32 cellular contexts compared by ENCODE assay signal in the genomic region with DNA sequence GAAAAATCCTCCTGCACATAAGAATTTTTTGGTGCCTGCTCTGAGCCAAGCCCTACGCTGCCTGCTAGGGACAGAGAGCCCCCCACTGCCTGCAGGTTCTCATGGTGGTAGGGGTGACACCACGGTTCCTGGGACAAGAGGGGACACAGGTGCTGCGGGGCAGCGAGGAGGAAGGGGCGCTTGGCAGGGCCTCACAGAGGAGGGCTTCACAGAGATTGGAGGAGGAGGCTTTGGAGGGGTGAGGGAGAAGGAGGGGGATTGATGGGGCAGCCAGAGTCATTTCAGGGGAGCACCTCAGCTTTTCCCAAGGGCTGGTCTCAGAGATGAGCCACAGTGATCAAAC. TPM values are rescaled to one million over a fixed set of nuclear protein-coding genes. Genes with fewer than 3 reads are reported as not detected.
DNase-seq lines count a peak whose midpoint lies in the region; ATAC-seq, FAIRE-seq and TF ChIP-seq lines count a peak whose summit lies in the region.
"Had no signal": no experiment of that assay in that cellular context is flagged by ENCODE, and none has a peak within 500 bp of the region (broad histone marks: within the 10 kb centered on the region; RNA-seq: fewer than 3 reads in every experiment).

No MANE protein-coding gene starts in this region.

- no peak overlapping the region for H2BK120ac ChIP-seq in mesendoderm (ENCODE audit: low read depth, low read length)

- H3K56ac ChIP-seq in mesendoderm (ENCODE audit: low read length) = peak overlapping the region; percentile 25

- H3K36me3 Mint-ChIP-seq in activated naive CD4-positive, alpha-beta T cell treated with anti-CD3 and anti-CD28 coated beads, Interleukin-2, amount 10 ng/mL, durations not matched to agents 7 days and 5 days = peaks cover 17% of the 10 kb centered on the region
- peaks cover 13% of the 10 kb centered on the region for H3K36me3 Mint-ChIP-seq in activated naive CD4-positive, alpha-beta T cell treated with anti-CD3 and anti-CD28 coated beads for 36 hours (ENCODE audit: low read depth)
- peaks cover 13% of the 10 kb centered on the region for H3K36me3 Mint-ChIP-seq in type B pancreatic cell

- no peaks in the 10 kb centered on the region for H3K79me1 ChIP-seq in mesendoderm (ENCODE audit: low read length)

- no peak overlapping the region for H3K23ac ChIP-seq in mesendoderm (ENCODE audit: low read length)

- no peaks in the 10 kb centered on the region for H3K9me3 ChIP-seq in HepG2 (ENCODE audit: low read length)
- H3K9me3 ChIP-seq: thoracic aorta had no signal

- no peak overlapping the region for H2BK5ac ChIP-seq in mesendoderm (ENCODE audit: low read length)

- H2AK5ac ChIP-seq in mesendoderm (ENCODE audit: low read length) = no peak overlapping the region

- H3K4me3 ChIP-seq in mesendoderm (ENCODE audit: low read length) (no peak overlapping the region), HepG2 (replicated peaks in 1 of 3; ENCODE audit: insufficient read depth in 1 of 3, low read depth in 2 of 3, low read length in 3 of 3) (no peak overlapping the region)
- H3K4me3 ChIP-seq: dorsolateral prefrontal cortex, GM12878, K562, SK-N-MC, thoracic aorta had no signal

- H4K8ac ChIP-seq in mesendoderm (ENCODE audit: low read depth, low read length) = no peak overlapping the region

- BruUV-seq in HepG2 (replicated peaks; lab: Mats Ljungman, UMichigan) = no TSS peak

- TF ChIP-seq EP300 in HepG2 (IDR thresholded peaks at IDR 0.05; ENCODE audit: low read depth in 2 of 2, low read length in 2 of 2) (no peak), HepG2 (CRISPR knock-in tag; IDR thresholded peaks at IDR 0.05; ENCODE audit: borderline replicate concordance) (no peak)

- H3K4ac ChIP-seq in mesendoderm (ENCODE audit: low read depth, low read length) = no peak overlapping the region

- ATAC-seq in HG03280 (IDR thresholded peaks at IDR 0.05; ENCODE audit: unreplicated experiment) (no peak), HepG2 (no peak)
- ATAC-seq: GM12878; K562; sciatic nerve; stimulated activated naive CD8-positive, alpha-beta T cell treated with anti-CD3 and anti-CD28 coated beads, Interleukin-15, Interleukin-2, amounts not matched to agents 100 U/mL and 50 U/mL, for 24 hours had no signal

- TF ChIP-seq POLR2A in HepG2 (IDR thresholded peaks at IDR 0.05; ENCODE audit: insufficient read depth in 1 of 2, low read depth in 2 of 2, low read length in 2 of 2) = no peak

- no peak overlapping the region for H2BK15ac ChIP-seq in mesendoderm (replicated peaks; ENCODE audit: low read depth)

- H3K18ac ChIP-seq in mesendoderm (ENCODE audit: low read length) = peak overlapping the region; percentile 46

- H3K79me2 ChIP-seq in mesendoderm (ENCODE audit: control insufficient read depth, insufficient read depth, low read length) (no peaks in the 10 kb centered on the region), HepG2 (ENCODE audit: insufficient read depth, low read length) (no peaks in the 10 kb centered on the region)

- H3K4me1 ChIP-seq in mesendoderm (ENCODE audit: control insufficient read depth, low read depth, low read length) (peaks cover 4% of the 10 kb centered on the region), HepG2 (ENCODE audit: insufficient read depth, low read length) (peaks cover 2% of the 10 kb centered on the region; the same call in 1 of the 2 replicates)

- no peak for TF ChIP-seq CTCF in type B pancreatic cell (conservative IDR thresholded peaks at IDR 0.05)
- no peak for TF ChIP-seq CTCF in HepG2 (CRISPR knock-in tag; IDR thresholded peaks at IDR 0.05)

- WGBS in mesendoderm (ENCODE audit: extremely low coverage, insufficient coverage, low lambda C conversion rate) = no CpG with 5 or more reads among the region's 5 CpGs
- WGBS in HepG2 (ENCODE audit: low lambda C conversion rate) = 97% methylated on average over 5 of the region's 5 CpGs

- H2AFZ ChIP-seq in HepG2 (ENCODE audit: low read length) = no peak overlapping the region

- FAIRE-seq in HepG2 (lab: Jason Lieb, UNC) = no peak
- FAIRE-seq: D721Med, endothelial cell of umbilical vein, GM12878, K562 had no signal

- no peaks in the 10 kb centered on the region for H3K27me3 Mint-ChIP-seq in activated naive CD4-positive, alpha-beta T cell treated with anti-CD3 and anti-CD28 coated beads, Interleukin-2, amount 10 ng/mL, durations not matched to agents 7 days and 5 days
- no peaks in the 10 kb centered on the region for H3K27me3 Mint-ChIP-seq in activated naive CD4-positive, alpha-beta T cell treated with anti-CD3 and anti-CD28 coated beads for 36 hours (ENCODE audit: low read depth)
- H3K27me3 Mint-ChIP-seq in type B pancreatic cell = no peaks in the 10 kb centered on the region
- H3K27me3 Mint-ChIP-seq: CD4-positive, CD25-positive, alpha-beta regulatory T cell; progenitor cell of endocrine pancreas had no signal

- H3K4me1 Mint-ChIP-seq in activated naive CD4-positive, alpha-beta T cell treated with anti-CD3 and anti-CD28 coated beads, Interleukin-2, amount 10 ng/mL, durations not matched to agents 7 days and 5 days = no peaks in the 10 kb centered on the region
- H3K4me1 Mint-ChIP-seq in activated naive CD4-positive, alpha-beta T cell treated with anti-CD3 and anti-CD28 coated beads for 36 hours (ENCODE audit: low read depth) = no peaks in the 10 kb centered on the region
- H3K4me1 Mint-ChIP-seq in type B pancreatic cell (ENCODE audit: unreplicated experiment) = peaks cover 6% of the 10 kb centered on the region

- H3K36me3 ChIP-seq in mesendoderm (ENCODE audit: control insufficient read depth, insufficient read depth, low read length) (no peaks in the 10 kb centered on the region), HepG2 (replicated peaks in 1 of 2; ENCODE audit: control insufficient read depth in 1 of 2, insufficient read depth in 2 of 2, low read length in 2 of 2) (peaks cover 8 to 15% of the 10 kb centered on the region in 2 experiments; a peak in 4 of 5 replicates)

- H3K27ac Mint-ChIP-seq in activated naive CD4-positive, alpha-beta T cell treated with anti-CD3 and anti-CD28 coated beads, Interleukin-2, amount 10 ng/mL, durations not matched to agents 7 days and 5 days = peak overlapping the region; percentile 72
- H3K27ac Mint-ChIP-seq in activated naive CD4-positive, alpha-beta T cell treated with anti-CD3 and anti-CD28 coated beads for 36 hours = no peak overlapping the region
- H3K27ac Mint-ChIP-seq in type B pancreatic cell = peak overlapping the region; percentile 95
- H3K27ac Mint-ChIP-seq: CD4-positive, CD25-positive, alpha-beta regulatory T cell had no signal

- H3K4me2 ChIP-seq in mesendoderm (ENCODE audit: low read length) (no peak overlapping the region), HepG2 (ENCODE audit: low read depth, low read length) (no peak overlapping the region)

- H3K27me3 ChIP-seq in mesendoderm (ENCODE audit: insufficient read depth, low read length, poor library complexity) = no peaks in the 10 kb centered on the region
- H3K27me3 ChIP-seq in HepG2 (ENCODE audit: control insufficient read depth in 1 of 2, insufficient read depth in 2 of 2, low read length in 2 of 2) = no peaks in the 10 kb centered on the region
- H3K27me3 ChIP-seq: dorsolateral prefrontal cortex had no signal

- H3K27ac ChIP-seq in epithelial cell of prostate (peak overlapping the region; percentile 60), mesendoderm (ENCODE audit: low read depth, low read length) (peak overlapping the region; percentile 38), HepG2 (ENCODE audit: extremely low read length, insufficient read depth, low read length) (no peak overlapping the region)
- H3K27ac ChIP-seq: dorsolateral prefrontal cortex, RWPE1, SK-N-MC, thoracic aorta had no signal

- intact Hi-C loops in activated naive CD4-positive, alpha-beta T cell treated with anti-CD3 and anti-CD28 coated beads for 36 hours (cut with micrococcal nuclease) = no loop called here
- intact Hi-C loops in HepG2 (cut with micrococcal nuclease; ENCODE audit: unreplicated experiment) = no loop called here

- DNase-seq in activated naive CD4-positive, alpha-beta T cell treated with anti-CD3 and anti-CD28 coated beads, Interleukin-2, amount 10 ng/mL, durations not matched to agents 7 days and 5 days = no peak
- DNase-seq in activated naive CD4-positive, alpha-beta T cell treated with anti-CD3 and anti-CD28 coated beads for 36 hours = no peak
- DNase-seq in epithelial cell of prostate (ENCODE audit: low read depth, low spot score) (no peak), mesendoderm (no peak), type B pancreatic cell (ENCODE audit: extremely low spot score, unreplicated experiment) (no peak), HepG2 (ENCODE audit: low spot score) (no peak), NOMO-1 treated with DMSO at 0.1 percent for 48 hours (lab: John Stamatoyannopoulos, UW; ENCODE audit: unreplicated experiment) (no peak)
- DNase-seq: activated gamma-delta T cell treated with Interleukin-2 at 50 U/mL for 16 hours; CD4-positive, CD25-positive, alpha-beta regulatory T cell; cerebellar nuclear complex; kidney glomerular epithelial cell; NCI-H1105; NCI-H1930; NCI-H345; NCI-H748 treated with DMSO at 0.1 percent for 48 hours; stimulated activated CD4-positive, alpha-beta T cell treated with anti-CD3 and anti-CD28 coated beads, Interleukin-15, amount 100 ng/mL, for 24 hours; stimulated activated naive CD8-positive, alpha-beta T cell treated with anti-CD3 and anti-CD28 coated beads, Interleukin-15, Interleukin-2, amounts not matched to agents 100 U/mL and 50 U/mL, for 24 hours; T-helper 2 cell had no signal

- POLR2A ChIA-PET in HepG2 (lab: Yijun Ruan, JAX) = no interaction called here

- H3K9ac ChIP-seq in mesendoderm (ENCODE audit: low read length) = no peak overlapping the region
- H3K9ac ChIP-seq in HepG2 (ENCODE audit: insufficient read depth, low read depth, low read length) = no peak overlapping the region

- H3K9me3 Mint-ChIP-seq in activated naive CD4-positive, alpha-beta T cell treated with anti-CD3 and anti-CD28 coated beads, Interleukin-2, amount 10 ng/mL, durations not matched to agents 7 days and 5 days = no peaks in the 10 kb centered on the region
- H3K9me3 Mint-ChIP-seq in activated naive CD4-positive, alpha-beta T cell treated with anti-CD3 and anti-CD28 coated beads for 36 hours = no peaks in the 10 kb centered on the region
- H3K9me3 Mint-ChIP-seq in type B pancreatic cell = no peaks in the 10 kb centered on the region

- no peak overlapping the region for H3K4me3 Mint-ChIP-seq in activated naive CD4-positive, alpha-beta T cell treated with anti-CD3 and anti-CD28 coated beads, Interleukin-2, amount 10 ng/mL, durations not matched to agents 7 days and 5 days
- no peak overlapping the region for H3K4me3 Mint-ChIP-seq in activated naive CD4-positive, alpha-beta T cell treated with anti-CD3 and anti-CD28 coated beads for 36 hours
- H3K4me3 Mint-ChIP-seq in type B pancreatic cell = no peak overlapping the region

- CTCF ChIA-PET in activated naive CD4-positive, alpha-beta T cell treated with anti-CD3 and anti-CD28 coated beads, Interleukin-2, amount 10 ng/mL, durations not matched to agents 7 days and 5 days (lab: Charles Lee) = no interaction called here
- CTCF ChIA-PET in activated naive CD4-positive, alpha-beta T cell treated with anti-CD3 and anti-CD28 coated beads for 36 hours (lab: Charles Lee) = no interaction called here
- CTCF ChIA-PET in HepG2 (lab: Yijun Ruan, JAX; ENCODE audit: low intra/inter-chr PET ratio, low total read pairs) = no interaction called here

- no peaks in the 10 kb centered on the region for H4K20me1 ChIP-seq in HepG2 (ENCODE audit: insufficient read depth, low read length)

- TF ChIP-seq RAD21 in HepG2 (CRISPR knock-in tag; IDR thresholded peaks at IDR 0.05) = no peak

- no peak overlapping the region for H4K5ac ChIP-seq in mesendoderm (ENCODE audit: low read length)

- in situ Hi-C loops in HepG2 (cut with HindIII; ENCODE audit: extremely low pct_ligation_motif_present, low pct_unique_long_range_greater_than_20kb) = no loop called here

RNA-seq across cellular contexts. Expression of gene GSG1L, which starts 29.8 kb away (rescaled TPM):
- not detected for total RNA-seq in activated naive CD4-positive, alpha-beta T cell treated with anti-CD3 and anti-CD28 coated beads for 36 hours
- polyA plus RNA-seq in mesendoderm (2013, experiment 1 of 2) = 0.22 TPM
- 0.15 TPM for polyA plus RNA-seq in mesendoderm (2013, experiment 2 of 2)
- total RNA-seq in type B pancreatic cell (ENCODE audit: low replicate concordance) (1.4 and 26.2 TPM in 2 replicates), HepG2 (2016; rRNA removed; fragmentation: Illumina TruSeq; extraction: Trizol) (not detected in 2 replicates)
- not detected in 2 replicates for total RNA-seq in HepG2 (2016; cell fraction: cytosol; rRNA removed; fragmentation: Illumina TruSeq; extraction: Trizol; ENCODE audit: low read depth)
- total RNA-seq in HepG2 (2016; cell fraction: insoluble cytoplasmic fraction; rRNA removed; fragmentation: Illumina TruSeq; extraction: Trizol) = not detected in 2 replicates
- total RNA-seq in HepG2 (2016; cell fraction: membrane; rRNA removed; fragmentation: Illumina TruSeq; extraction: Trizol) = not detected in 2 replicates
- not detected in 2 replicates for total RNA-seq in HepG2 (2016; cell fraction: nucleus; rRNA removed; fragmentation: Illumina TruSeq; extraction: Trizol)
- polyA plus RNA-seq in HepG2 (2011; rRNA removed) = not detected in 2 replicates
- polyA plus RNA-seq in HepG2 (2011; cell fraction: cytosol; rRNA removed) = not detected in 2 replicates
- polyA plus RNA-seq in HepG2 (2011; cell fraction: nucleus; rRNA removed) = not detected in 2 replicates
- not detected in 2 replicates for polyA plus RNA-seq in HepG2 (2012)
- polyA plus RNA-seq in HepG2 (2016; cell fraction: cytosol; fragmentation: Illumina TruSeq; extraction: Trizol; ENCODE audit: low read depth) = not detected in 2 replicates
- polyA plus RNA-seq in HepG2 (2016; cell fraction: insoluble cytoplasmic fraction; fragmentation: Illumina TruSeq; extraction: Trizol; ENCODE audit: low read depth) = not detected in 2 replicates
- polyA plus RNA-seq in HepG2 (2016; cell fraction: membrane; fragmentation: Illumina TruSeq; extraction: Trizol; ENCODE audit: low read depth) = not detected in 2 replicates
- not detected in 2 replicates for polyA plus RNA-seq in HepG2 (2016; cell fraction: nucleus; fragmentation: Illumina TruSeq; extraction: Trizol; ENCODE audit: insufficient read depth, low read depth)
- not detected in 2 replicates for polyA minus RNA-seq in HepG2 (2011; rRNA and poly(A)+ RNA removed; ENCODE audit: low replicate concordance)
- not detected in 2 replicates for polyA minus RNA-seq in HepG2 (2011; cell fraction: cytosol; rRNA and poly(A)+ RNA removed)
- not detected in 2 replicates for polyA minus RNA-seq in HepG2 (2011; cell fraction: nucleus; rRNA and poly(A)+ RNA removed)
- total RNA-seq: A172; CD4-positive, CD25-positive, alpha-beta regulatory T cell; Daoy; endothelial cell of umbilical vein; GM12878; K562; M059J had no signal
- polyA plus RNA-seq: GM12878, K562 had no signal
